Comparison of ENCODE assay signal across 1 cellular context in genomic region chr1:225650198-225650597, GRCh38.
TF ChIP-seq lines count a peak whose summit lies in the region.

No MANE protein-coding gene starts in this region.

TF ChIP-seq in IMR-90, 13 proteins besides CTCF, POLR2A, EP300 and RAD21 (continued from another document):
- TF ChIP-seq, protein P1, sequence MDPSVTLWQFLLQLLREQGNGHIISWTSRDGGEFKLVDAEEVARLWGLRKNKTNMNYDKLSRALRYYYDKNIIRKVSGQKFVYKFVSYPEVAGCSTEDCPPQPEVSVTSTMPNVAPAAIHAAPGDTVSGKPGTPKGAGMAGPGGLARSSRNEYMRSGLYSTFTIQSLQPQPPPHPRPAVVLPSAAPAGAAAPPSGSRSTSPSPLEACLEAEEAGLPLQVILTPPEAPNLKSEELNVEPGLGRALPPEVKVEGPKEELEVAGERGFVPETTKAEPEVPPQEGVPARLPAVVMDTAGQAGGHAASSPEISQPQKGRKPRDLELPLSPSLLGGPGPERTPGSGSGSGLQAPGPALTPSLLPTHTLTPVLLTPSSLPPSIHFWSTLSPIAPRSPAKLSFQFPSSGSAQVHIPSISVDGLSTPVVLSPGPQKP (IDR thresholded peaks at IDR 0.05; ENCODE audit: borderline replicate concordance, low read depth, low read length) = no peak
- TF ChIP-seq NFE2L2 (IDR thresholded peaks at IDR 0.05; ENCODE audit: low read depth, low read length) = no peak
